In the genomic region with DNA sequence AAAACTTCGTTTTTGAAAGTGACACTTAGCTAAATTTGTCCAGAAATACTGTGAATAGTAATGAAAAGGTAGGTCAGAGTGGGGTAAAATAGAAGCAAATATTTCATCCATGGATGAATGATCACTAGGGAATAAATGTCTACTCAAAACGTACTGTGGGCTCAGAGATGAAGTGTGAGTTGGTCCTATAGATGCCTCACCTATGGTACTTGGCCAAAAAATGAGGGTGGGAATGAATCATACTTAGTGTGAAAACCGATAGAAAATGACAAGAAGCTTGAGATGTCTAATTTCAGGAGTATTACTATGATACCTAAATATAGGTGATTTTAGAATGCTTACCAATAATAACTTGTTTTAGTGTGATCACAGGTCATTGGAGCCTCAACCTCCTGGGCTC, we compare ENCODE assay signal across 25 cellular contexts.
"Had no signal": no experiment of that assay in that cellular context is flagged by ENCODE, and none has a peak within 500 bp of the region (broad histone marks: within the 10 kb centered on the region; RNA-seq: fewer than 3 reads in every experiment).

No MANE protein-coding gene starts in this region.

- H3K27ac ChIP-seq: epithelial cell of prostate, gastrocnemius medialis, lower lobe of right lung, psoas muscle, sigmoid colon, suprapubic skin, transverse colon, upper lobe of right lung, uterus had no signal

- H3K36me3 ChIP-seq: gastrocnemius medialis, lower lobe of right lung, sigmoid colon, suprapubic skin, transverse colon, upper lobe of right lung, uterus had no signal

- H3K9me3 Mint-ChIP-seq: dendritic cell treated with granulocyte-macrophage colony-stimulating factor and Interleukin-4, amounts not matched to agents 40 ng/mL and 50 ng/mL, for 4 days; endodermal cell; naive thymus-derived CD8-positive, alpha-beta T cell; nephron progenitor cell; stimulated activated memory B cell treated with anti-CD40 and anti-IgM and Interleukin-4, amounts not matched to agents 10 μg/mL and 1 μg/mL and 100 μg/mL, for 72 hours; stimulated activated naive CD8-positive, alpha-beta T cell treated with anti-CD3 and anti-CD28 coated beads, Interleukin-15, Interleukin-2, amounts not matched to agents 100 ng/mL and 50 ng/mL, for 24 hours had no signal

- H3K4me3 ChIP-seq: gastrocnemius medialis, lower lobe of right lung, psoas muscle, sigmoid colon, suprapubic skin, transverse colon, upper lobe of right lung, uterus had no signal

- ATAC-seq: esophagus mucosa; gastrocnemius medialis; left ventricle myocardium superior; lower lobe of right lung; naive thymus-derived CD8-positive, alpha-beta T cell; psoas muscle; right cardiac atrium; stimulated activated memory B cell treated with anti-CD40 and anti-IgM and Interleukin-4, amounts not matched to agents 10 μg/mL and 1 μg/mL and 100 μg/mL, for 72 hours; upper lobe of right lung had no signal

- H3K27me3 Mint-ChIP-seq: dendritic cell treated with granulocyte-macrophage colony-stimulating factor and Interleukin-4, amounts not matched to agents 40 ng/mL and 50 ng/mL, for 4 days had no signal

- H3K36me3 Mint-ChIP-seq: naive thymus-derived CD8-positive, alpha-beta T cell; stimulated activated memory B cell treated with anti-CD40 and anti-IgM and Interleukin-4, amounts not matched to agents 10 μg/mL and 1 μg/mL and 100 μg/mL, for 72 hours had no signal

- H3K4me1 ChIP-seq: gastrocnemius medialis, lower lobe of right lung, psoas muscle, sigmoid colon, suprapubic skin, transverse colon, upper lobe of right lung, uterus had no signal

- DNase-seq: effector CD8-positive, alpha-beta T cell; endodermal cell; foreskin fibroblast; gastrocnemius medialis; head of caudate nucleus; left ventricle myocardium superior; lower lobe of right lung; naive thymus-derived CD8-positive, alpha-beta T cell; nephron progenitor cell; nucleus accumbens; posterior cingulate gyrus; psoas muscle; right cardiac atrium; sigmoid colon; stimulated activated CD4-positive, alpha-beta T cell treated with anti-CD3 and anti-CD28 coated beads, Interleukin-2, amount 100 ng/mL, for 24 hours; stimulated activated CD4-positive, alpha-beta T cell treated with anti-CD3 and anti-CD28 coated beads, Interleukin-4, amount 100 ng/mL, for 24 hours; transverse colon; upper lobe of right lung; uterus had no signal

- H3K4me1 Mint-ChIP-seq: naive thymus-derived CD8-positive, alpha-beta T cell; stimulated activated memory B cell treated with anti-CD40 and anti-IgM and Interleukin-4, amounts not matched to agents 10 μg/mL and 1 μg/mL and 100 μg/mL, for 72 hours had no signal

- H3K9me3 ChIP-seq: gastrocnemius medialis, lower lobe of right lung, psoas muscle, sigmoid colon, suprapubic skin, transverse colon, upper lobe of right lung, uterus had no signal

- H3K4me3 Mint-ChIP-seq: dendritic cell treated with granulocyte-macrophage colony-stimulating factor and Interleukin-4, amounts not matched to agents 40 ng/mL and 50 ng/mL, for 4 days; endodermal cell; naive thymus-derived CD8-positive, alpha-beta T cell; nephron progenitor cell; stimulated activated memory B cell treated with anti-CD40 and anti-IgM and Interleukin-4, amounts not matched to agents 10 μg/mL and 1 μg/mL and 100 μg/mL, for 72 hours; stimulated activated naive CD8-positive, alpha-beta T cell treated with anti-CD3 and anti-CD28 coated beads, Interleukin-15, Interleukin-2, amounts not matched to agents 100 ng/mL and 50 ng/mL, for 24 hours had no signal

- H3K27ac Mint-ChIP-seq: dendritic cell treated with granulocyte-macrophage colony-stimulating factor and Interleukin-4, amounts not matched to agents 40 ng/mL and 50 ng/mL, for 4 days; endodermal cell; naive thymus-derived CD8-positive, alpha-beta T cell; stimulated activated memory B cell treated with anti-CD40 and anti-IgM and Interleukin-4, amounts not matched to agents 10 μg/mL and 1 μg/mL and 100 μg/mL, for 72 hours; stimulated activated naive CD8-positive, alpha-beta T cell treated with anti-CD3 and anti-CD28 coated beads, Interleukin-15, Interleukin-2, amounts not matched to agents 100 ng/mL and 50 ng/mL, for 24 hours had no signal

- H3K27me3 ChIP-seq: gastrocnemius medialis, sigmoid colon, suprapubic skin, transverse colon, upper lobe of right lung, uterus had no signal
